Comparison of ENCODE assay signal across 10 cellular contexts in the genomic region with DNA sequence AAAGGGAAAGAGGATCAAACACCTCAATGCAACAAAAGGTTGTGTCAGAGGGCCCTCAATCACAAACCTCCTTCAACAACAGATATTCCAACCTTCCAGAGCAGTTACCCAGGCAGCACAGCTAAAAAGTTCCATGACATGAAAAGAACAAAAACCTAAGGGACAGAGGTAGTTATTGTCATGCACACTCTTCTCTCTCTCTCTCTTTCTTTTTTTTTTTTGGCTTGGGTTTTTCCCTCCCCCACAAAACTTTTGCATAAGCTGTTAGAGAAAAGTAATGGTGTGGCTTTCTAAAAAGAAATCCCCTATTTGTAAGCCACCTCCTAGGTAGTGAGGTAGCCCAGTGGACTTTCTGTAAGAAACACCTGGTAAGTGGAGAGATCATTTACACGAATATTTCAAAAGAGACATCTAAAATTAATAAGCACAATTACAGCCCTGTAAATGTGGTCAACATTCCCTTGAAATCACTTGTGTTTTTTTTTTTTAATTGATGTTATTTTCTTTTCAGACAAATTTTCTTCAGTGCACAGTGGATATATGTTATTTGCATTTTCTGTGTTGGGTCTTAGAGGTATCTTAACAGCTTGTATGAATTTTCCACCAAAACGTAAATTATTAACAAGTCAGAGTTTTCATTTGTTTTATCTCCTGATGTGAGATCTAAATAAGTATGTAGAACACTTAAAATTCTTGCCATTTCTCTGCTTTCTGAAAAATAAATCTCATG. TPM values are rescaled to one million over a fixed set of nuclear protein-coding genes. Genes with fewer than 3 reads are reported as not detected.
DNase-seq lines count a peak whose midpoint lies in the region; ATAC-seq and TF ChIP-seq lines count a peak whose summit lies in the region.
"Had no signal": no experiment of that assay in that cellular context is flagged by ENCODE, and none has a peak within 500 bp of the region (broad histone marks: within the 10 kb centered on the region; RNA-seq: fewer than 3 reads in every experiment).

No MANE protein-coding gene starts in this region.

- no peak for TF ChIP-seq CTCF in gastroesophageal sphincter (IDR thresholded peaks at IDR 0.05)

- H3K4me1 ChIP-seq in gastroesophageal sphincter: peaks cover 0 to 28% (median 0%) of the 10 kb centered on the region in 3 donors

- H3K27ac Mint-ChIP-seq in memory B cell: no peak overlapping the region

- H3K4me1 Mint-ChIP-seq in memory B cell: peaks cover 28% of the 10 kb centered on the region

- no peak for TF ChIP-seq EP300 in gastroesophageal sphincter (IDR thresholded peaks at IDR 0.05)

- peak in 1 of 2 donors; percentile 58 for DNase-seq in memory B cell (ENCODE audit: low spot score in 2 of 2)
- no peak for DNase-seq in stimulated activated CD4-positive, alpha-beta T cell treated with anti-CD3 and anti-CD28 coated beads, Interleukin-4, amount 100 ng/mL, for 4 hours
- DNase-seq in central memory CD4-positive, alpha-beta T cell: no peak
- no peak for DNase-seq in middle frontal gyrus (ENCODE audit: extremely low spot score, low spot score)
- DNase-seq: activated CD4-positive, alpha-beta T cell treated with anti-CD3 and anti-CD28 coated beads for 48 hours; naive thymus-derived CD8-positive, alpha-beta T cell had no signal

- H3K36me3 ChIP-seq in gastroesophageal sphincter: no peaks in the 10 kb centered on the region

- H3K27ac ChIP-seq in gastroesophageal sphincter: no peak overlapping the region

- ATAC-seq in GM18511 (IDR thresholded peaks at IDR 0.05; ENCODE audit: unreplicated experiment) (peak; percentile 85), GM21619 (IDR thresholded peaks at IDR 0.05; ENCODE audit: unreplicated experiment) (peak; percentile 69), HG03520 (IDR thresholded peaks at IDR 0.05; ENCODE audit: unreplicated experiment) (peak; percentile 93), memory B cell (ENCODE audit: low read depth) (peak; percentile 97), gastroesophageal sphincter (no peak)

- H3K4me3 Mint-ChIP-seq in memory B cell: peak overlapping the region; percentile 43

- no peak overlapping the region for H3K4me3 ChIP-seq in gastroesophageal sphincter

- no peaks in the 10 kb centered on the region for H3K9me3 Mint-ChIP-seq in memory B cell
- H3K9me3 Mint-ChIP-seq: naive thymus-derived CD8-positive, alpha-beta T cell had no signal

- H3K27me3 ChIP-seq in gastroesophageal sphincter: no peaks in the 10 kb centered on the region

- no peak for TF ChIP-seq POLR2A in gastroesophageal sphincter (IDR thresholded peaks at IDR 0.05)

- peaks cover 5% of the 10 kb centered on the region for H3K36me3 Mint-ChIP-seq in memory B cell
- H3K36me3 Mint-ChIP-seq: naive thymus-derived CD8-positive, alpha-beta T cell had no signal

- H3K27me3 Mint-ChIP-seq in memory B cell: no peaks in the 10 kb centered on the region

- no peaks in the 10 kb centered on the region for H3K9me3 ChIP-seq in gastroesophageal sphincter

- 55 to 67% methylated on average over 2 of the region's 2 CpGs for WGBS in gastroesophageal sphincter (ENCODE audit: low coverage in 1 of 2), 2 donors

RNA-seq across cellular contexts. Expression of a gene that starts 48.4 kb away (rescaled TPM):
- 10 to 100 TPM; 42.3 to 95.7 (median 53.8) TPM for total RNA-seq in gastroesophageal sphincter
